15 cellular contexts compared by ENCODE assay signal in the genomic region with DNA sequence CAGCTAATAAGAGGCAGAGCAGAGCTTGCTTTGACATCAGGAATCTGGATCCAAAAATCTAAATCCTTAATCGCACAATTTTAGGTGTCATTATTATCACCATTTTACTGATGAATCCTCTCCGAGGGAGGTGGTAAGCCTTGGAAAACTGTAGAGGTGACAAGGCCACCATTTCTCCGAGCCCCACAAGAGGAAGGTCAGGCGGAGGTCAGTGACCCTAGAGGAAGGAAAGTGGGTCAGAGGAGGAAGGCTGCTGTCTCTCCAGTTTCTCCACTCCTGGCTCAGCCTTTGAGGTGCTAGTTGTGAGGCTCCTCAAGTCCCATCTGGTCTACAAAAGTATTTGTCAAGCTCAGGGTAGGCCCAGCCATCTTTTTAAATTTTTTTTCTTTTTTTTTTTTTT. TPM values are rescaled to one million over a fixed set of nuclear protein-coding genes. Genes with fewer than 3 reads are reported as not detected.
DNase-seq lines count a peak whose midpoint lies in the region; ATAC-seq, FAIRE-seq and TF ChIP-seq lines count a peak whose summit lies in the region.
"Had no signal": no experiment of that assay in that cellular context is flagged by ENCODE, and none has a peak within 500 bp of the region (broad histone marks: within the 10 kb centered on the region; RNA-seq: fewer than 3 reads in every experiment).

No MANE protein-coding gene starts in this region.

- H3K27me3 ChIP-seq in BLaER1 treated with 17β-estradiol and CSF1 and Interleukin-3, amounts not matched to agents 10 nM and 100 nM = no peaks in the 10 kb centered on the region
- no peaks in the 10 kb centered on the region for H3K27me3 ChIP-seq in endodermal cell (ENCODE audit: control insufficient read depth, insufficient read depth, low read length, poor library complexity, severe bottlenecking)
- H3K27me3 ChIP-seq: tibial artery had no signal

- intact Hi-C loops in dendritic cell treated with granulocyte-macrophage colony-stimulating factor and Interleukin-4, amounts not matched to agents 40 ng/mL and 50 ng/mL, for 4 days (cut with micrococcal nuclease) = no loop called here

- DNase-seq in MV-4-11 (lab: John Stamatoyannopoulos, UW) (peak; percentile 41), osteocyte (ENCODE audit: extremely low spot score, unreplicated experiment) (no peak), GM12892 (ENCODE audit: insufficient read length) (no peak), NCI-H69 (lab: John Stamatoyannopoulos, UW) (no peak), endodermal cell (no peak)
- no peak for DNase-seq in stimulated activated effector memory CD8-positive, alpha-beta T cell treated with anti-CD3 and anti-CD28 coated beads, Interleukin-12 subunit alpha, Interleukin-12 subunit beta, amount 100 ng/mL, for 72 hours (ENCODE audit: low spot score in 2 of 2)
- DNase-seq: activated CD4-positive, alpha-beta T cell treated with anti-CD3 and anti-CD28 coated beads for 4 hours; activated T-cell treated with anti-CD3 and anti-CD28 coated beads for 4 hours; NCI-H2081 treated with DMSO at 0.1 percent for 48 hours; T-helper 2 cell; tibial artery had no signal

- H3K4me2 ChIP-seq in BLaER1 treated with 17β-estradiol and CSF1 and Interleukin-3, amounts not matched to agents 10 nM and 100 nM = peak overlapping the region; percentile 95 to 99 (median 98)

- peak overlapping the region; percentile 86 to 96 (median 91); a peak in 15 of 22 replicates for H3K9ac ChIP-seq in BLaER1 treated with 17β-estradiol and CSF1 and Interleukin-3, amounts not matched to agents 10 nM and 100 nM
- H3K9ac ChIP-seq in endodermal cell (ENCODE audit: extremely low read depth, low read length, poor library complexity, severe bottlenecking) = no peak overlapping the region

- peak overlapping the region; percentile 48 for H3K27ac Mint-ChIP-seq in dendritic cell treated with granulocyte-macrophage colony-stimulating factor and Interleukin-4, amounts not matched to agents 40 ng/mL and 50 ng/mL, for 4 days
- H3K27ac Mint-ChIP-seq in osteocyte (ENCODE audit: unreplicated experiment) (peak overlapping the region; percentile 59), endodermal cell (no peak overlapping the region)
- no peak overlapping the region for H3K27ac Mint-ChIP-seq in stimulated activated effector memory CD8-positive, alpha-beta T cell treated with anti-CD3 and anti-CD28 coated beads, Interleukin-12 subunit alpha, Interleukin-12 subunit beta, amount 100 ng/mL, for 72 hours
- H3K27ac Mint-ChIP-seq: activated naive CD4-positive, alpha-beta T cell treated with anti-CD3 and anti-CD28 coated beads, Interleukin-2, amount 50 U/mL, for 72 hours had no signal

- ATAC-seq in stimulated activated effector memory CD8-positive, alpha-beta T cell treated with anti-CD3 and anti-CD28 coated beads, Interleukin-12 subunit alpha, Interleukin-12 subunit beta, amount 100 ng/mL, for 72 hours = no peak
- ATAC-seq: activated naive CD4-positive, alpha-beta T cell treated with anti-CD3 and anti-CD28 coated beads, Interleukin-2, amount 50 U/mL, for 72 hours had no signal

- no peaks in the 10 kb centered on the region for H3K27me3 Mint-ChIP-seq in dendritic cell treated with granulocyte-macrophage colony-stimulating factor and Interleukin-4, amounts not matched to agents 40 ng/mL and 50 ng/mL, for 4 days
- H3K27me3 Mint-ChIP-seq in osteocyte (ENCODE audit: unreplicated experiment) (no peaks in the 10 kb centered on the region), endodermal cell (ENCODE audit: insufficient read depth) (no peaks in the 10 kb centered on the region)

- WGBS in endodermal cell (ENCODE audit: insufficient coverage in 1 of 2, insufficient read length in 1 of 2), 2 experiments = 93 to 97% methylated on average over 3 to 4 of the region's 4 CpGs

- peaks cover 43% of the 10 kb centered on the region for H3K36me3 Mint-ChIP-seq in dendritic cell treated with granulocyte-macrophage colony-stimulating factor and Interleukin-4, amounts not matched to agents 40 ng/mL and 50 ng/mL, for 4 days (ENCODE audit: low read depth)
- peaks cover 4% of the 10 kb centered on the region for H3K36me3 Mint-ChIP-seq in osteocyte (ENCODE audit: unreplicated experiment)
- H3K36me3 Mint-ChIP-seq in stimulated activated effector memory CD8-positive, alpha-beta T cell treated with anti-CD3 and anti-CD28 coated beads, Interleukin-12 subunit alpha, Interleukin-12 subunit beta, amount 100 ng/mL, for 72 hours = peaks cover 39% of the 10 kb centered on the region
- peaks cover 6% of the 10 kb centered on the region for H3K36me3 Mint-ChIP-seq in endodermal cell (ENCODE audit: low read depth)

- TF ChIP-seq POLR2A in GM12892 (IDR thresholded peaks at IDR 0.05; ENCODE audit: low read depth, low read length) = no peak

- FAIRE-seq in GM12892 (lab: Jason Lieb, UNC) = no peak
- FAIRE-seq: D721Med had no signal

- H3K4me1 Mint-ChIP-seq in dendritic cell treated with granulocyte-macrophage colony-stimulating factor and Interleukin-4, amounts not matched to agents 40 ng/mL and 50 ng/mL, for 4 days (ENCODE audit: low read depth) = peaks cover 56% of the 10 kb centered on the region
- H3K4me1 Mint-ChIP-seq in osteocyte (ENCODE audit: unreplicated experiment) = peaks cover 51% of the 10 kb centered on the region
- peaks cover 49% of the 10 kb centered on the region for H3K4me1 Mint-ChIP-seq in stimulated activated effector memory CD8-positive, alpha-beta T cell treated with anti-CD3 and anti-CD28 coated beads, Interleukin-12 subunit alpha, Interleukin-12 subunit beta, amount 100 ng/mL, for 72 hours
- H3K4me1 Mint-ChIP-seq in endodermal cell = peaks cover 11% of the 10 kb centered on the region

- peaks cover 41 to 77% (median 70%) of the 10 kb centered on the region in 11 experiments; a peak in 21 of 22 replicates for H4K20me1 ChIP-seq in BLaER1 treated with 17β-estradiol and CSF1 and Interleukin-3, amounts not matched to agents 10 nM and 100 nM

- H3K4me3 Mint-ChIP-seq in dendritic cell treated with granulocyte-macrophage colony-stimulating factor and Interleukin-4, amounts not matched to agents 40 ng/mL and 50 ng/mL, for 4 days = peak overlapping the region; percentile 17
- H3K4me3 Mint-ChIP-seq in osteocyte (ENCODE audit: unreplicated experiment) (peak overlapping the region; percentile 29), endodermal cell (no peak overlapping the region)
- no peak overlapping the region for H3K4me3 Mint-ChIP-seq in stimulated activated effector memory CD8-positive, alpha-beta T cell treated with anti-CD3 and anti-CD28 coated beads, Interleukin-12 subunit alpha, Interleukin-12 subunit beta, amount 100 ng/mL, for 72 hours

- H3K27ac ChIP-seq in BLaER1 treated with 17β-estradiol and CSF1 and Interleukin-3, amounts not matched to agents 10 nM and 100 nM = peak overlapping the region in 7 of 11 experiments; percentile 1 to 51 (median 9); a peak in 9 of 22 replicates
- H3K27ac ChIP-seq in endodermal cell (ENCODE audit: low read depth, low read length) = no peak overlapping the region

- no peaks in the 10 kb centered on the region for H3K9me3 Mint-ChIP-seq in dendritic cell treated with granulocyte-macrophage colony-stimulating factor and Interleukin-4, amounts not matched to agents 40 ng/mL and 50 ng/mL, for 4 days
- H3K9me3 Mint-ChIP-seq in osteocyte (ENCODE audit: unreplicated experiment) (no peaks in the 10 kb centered on the region), endodermal cell (no peaks in the 10 kb centered on the region)
- no peaks in the 10 kb centered on the region for H3K9me3 Mint-ChIP-seq in stimulated activated effector memory CD8-positive, alpha-beta T cell treated with anti-CD3 and anti-CD28 coated beads, Interleukin-12 subunit alpha, Interleukin-12 subunit beta, amount 100 ng/mL, for 72 hours
- H3K9me3 Mint-ChIP-seq: activated naive CD4-positive, alpha-beta T cell treated with anti-CD3 and anti-CD28 coated beads, Interleukin-2, amount 50 U/mL, for 72 hours had no signal

- H3K36me3 ChIP-seq in BLaER1 treated with 17β-estradiol and CSF1 and Interleukin-3, amounts not matched to agents 10 nM and 100 nM = peaks cover 14 to 41% (median 21%) of the 10 kb centered on the region in 11 experiments; a peak in 21 of 22 replicates
- peaks cover 5% of the 10 kb centered on the region for H3K36me3 ChIP-seq in endodermal cell (ENCODE audit: control insufficient read depth, insufficient read depth, low read length)

- H3K9me3 ChIP-seq in BLaER1 treated with 17β-estradiol and CSF1 and Interleukin-3, amounts not matched to agents 10 nM and 100 nM (replicated peaks in 1 of 11) = no peaks in the 10 kb centered on the region
- H3K9me3 ChIP-seq in endodermal cell (ENCODE audit: control insufficient read depth, low read length) = no peaks in the 10 kb centered on the region
- H3K9me3 ChIP-seq: tibial artery had no signal

- peaks cover 37 to 62% (median 52%) of the 10 kb centered on the region in 10 experiments for H3K4me1 ChIP-seq in BLaER1 treated with 17β-estradiol and CSF1 and Interleukin-3, amounts not matched to agents 10 nM and 100 nM
- no peaks in the 10 kb centered on the region for H3K4me1 ChIP-seq in endodermal cell (ENCODE audit: control insufficient read depth, insufficient read depth, low read length)

- H3K4me3 ChIP-seq in BLaER1 treated with 17β-estradiol and CSF1 and Interleukin-3, amounts not matched to agents 10 nM and 100 nM = peak overlapping the region in 9 of 10 experiments; percentile 76 to 98 (median 91); a peak in 10 of 20 replicates
- H3K4me3 ChIP-seq in endodermal cell (ENCODE audit: low read length) = no peak overlapping the region

- TF ChIP-seq CTCF in osteocyte (IDR thresholded peaks at IDR 0.05) = no peak
- TF ChIP-seq CTCF in endodermal cell (conservative IDR thresholded peaks at IDR 0.05) = no peak

RNA-seq across cellular contexts. Expression of a gene that starts 3.2 kb away (rescaled TPM):
- 110 and 121 TPM in 2 replicates for total RNA-seq in osteocyte
- 14.3 TPM for polyA plus RNA-seq in GM12892 (2012; ENCODE audit: missing spikeins)
- total RNA-seq in endodermal cell = 10 to 100 TPM; 90.5 to 95.1 TPM
- 84.3 TPM for polyA plus RNA-seq in endodermal cell (2013, experiment 1 of 2)
- polyA plus RNA-seq in endodermal cell (2013, experiment 2 of 2) = 76.5 TPM

RNA-seq across cellular contexts. Expression of a gene that starts 16.3 kb away (rescaled TPM):
- total RNA-seq in osteocyte = 398 and 419 TPM in 2 replicates
- 157 TPM for polyA plus RNA-seq in GM12892 (2012; ENCODE audit: missing spikeins)
- 100 to 1,000 TPM; 412 to 450 TPM for total RNA-seq in endodermal cell
- polyA plus RNA-seq in endodermal cell (2013, experiment 1 of 2) = 350 TPM
- 319 TPM for polyA plus RNA-seq in endodermal cell (2013, experiment 2 of 2)

RNA-seq across cellular contexts. Expression of a gene that starts 23.2 kb away (rescaled TPM):
- total RNA-seq in osteocyte (30.3 and 30.4 TPM in 2 replicates), endodermal cell (10 to 100 TPM; 33.4 to 37.5 TPM)
- 33.8 TPM for polyA plus RNA-seq in GM12892 (2012; ENCODE audit: missing spikeins)
- polyA plus RNA-seq in endodermal cell (2013, experiment 1 of 2) = 43.1 TPM
- polyA plus RNA-seq in endodermal cell (2013, experiment 2 of 2) = 32.9 TPM

RNA-seq across cellular contexts. Expression of a gene that starts 27.6 kb away (rescaled TPM):
- total RNA-seq in osteocyte (60.5 and 69.5 TPM in 2 replicates), endodermal cell (10 to 100 TPM; 57.6 to 57.8 TPM)
- polyA plus RNA-seq in GM12892 (2012; ENCODE audit: missing spikeins) = 30.3 TPM
- 42.9 TPM for polyA plus RNA-seq in endodermal cell (2013, experiment 1 of 2)
- 32.9 TPM for polyA plus RNA-seq in endodermal cell (2013, experiment 2 of 2)

Comparison
In these comparisons a context has a peak if more than half of its experiments do, and no peak if none do; other contexts are left out.
1. H3K27ac Mint-ChIP-seq: peak in dendritic cell treated with granulocyte-macrophage colony-stimulating factor and Interleukin-4, amounts not matched to agents 40 ng/mL and 50 ng/mL, for 4 days (single experiment) and osteocyte (single experiment); none in stimulated activated effector memory CD8-positive, alpha-beta T cell treated with anti-CD3 and anti-CD28 coated beads, Interleukin-12 subunit alpha, Interleukin-12 subunit beta, amount 100 ng/mL, for 72 hours (single experiment) and endodermal cell (single experiment).
2. H3K4me3 Mint-ChIP-seq: peak in dendritic cell treated with granulocyte-macrophage colony-stimulating factor and Interleukin-4, amounts not matched to agents 40 ng/mL and 50 ng/mL, for 4 days (single experiment) and osteocyte (single experiment); none in stimulated activated effector memory CD8-positive, alpha-beta T cell treated with anti-CD3 and anti-CD28 coated beads, Interleukin-12 subunit alpha, Interleukin-12 subunit beta, amount 100 ng/mL, for 72 hours (single experiment) and endodermal cell (single experiment).